In genomic region chr5:39624268-39624886, GRCh38 we compare ENCODE assay signal across 10 cellular contexts.
DNase-seq lines count a peak whose midpoint lies in the region; ATAC-seq, FAIRE-seq and TF ChIP-seq lines count a peak whose summit lies in the region.
"Had no signal": no experiment of that assay in that cellular context is flagged by ENCODE, and none has a peak within 500 bp of the region (broad histone marks: within the 10 kb centered on the region; RNA-seq: fewer than 3 reads in every experiment).

No MANE protein-coding gene starts in this region.

- peak overlapping the region; percentile 13 for H3K27ac Mint-ChIP-seq in mesothelial cell of epicardium
- H3K27ac Mint-ChIP-seq: activated T-cell treated with anti-CD3 and anti-CD28 coated beads, Interleukin-2, amount 50 U/mL, for 72 hours had no signal

- no peaks in the 10 kb centered on the region for H3K4me1 ChIP-seq in sigmoid colon

- peaks cover 6% of the 10 kb centered on the region for H3K4me1 Mint-ChIP-seq in mesothelial cell of epicardium

- no peaks in the 10 kb centered on the region for H3K27me3 ChIP-seq in sigmoid colon

- H3K27ac ChIP-seq in sigmoid colon, result no peak overlapping the region

- peak; percentile 49 for FAIRE-seq in GM18507 (lab: Jason Lieb, UNC)

- TF ChIP-seq CTCF in astrocyte of the spinal cord (IDR thresholded peaks at IDR 0.05; ENCODE audit: low read depth, low read length) (no peak), mesothelial cell of epicardium (IDR thresholded peaks at IDR 0.05; ENCODE audit: unreplicated experiment) (no peak), sigmoid colon (IDR thresholded peaks at IDR 0.05) (no peak)

- ATAC-seq in HG03135 (IDR thresholded peaks at IDR 0.05; ENCODE audit: unreplicated experiment) (peak; percentile 81), HG02885 (IDR thresholded peaks at IDR 0.05; ENCODE audit: poor library complexity, unreplicated experiment) (no peak)
- ATAC-seq: activated T-cell treated with anti-CD3 and anti-CD28 coated beads, Interleukin-2, amount 50 U/mL, for 72 hours had no signal

- 10 to 62% methylated on average over 1 of the region's 1 CpG for WGBS in sigmoid colon, 2 donors

- H3K9me3 ChIP-seq in sigmoid colon, result no peaks in the 10 kb centered on the region

- no peaks in the 10 kb centered on the region for H3K27me3 Mint-ChIP-seq in mesothelial cell of epicardium (ENCODE audit: low read depth)

- H3K36me3 ChIP-seq in sigmoid colon, result no peaks in the 10 kb centered on the region

- no peak for TF ChIP-seq POLR2A in sigmoid colon (IDR thresholded peaks at IDR 0.05)

- no peak for TF ChIP-seq EP300 in sigmoid colon (IDR thresholded peaks at IDR 0.05)

- no peak overlapping the region for H3K4me3 ChIP-seq in astrocyte of the spinal cord (ENCODE audit: low read depth, low read length)
- H3K4me3 ChIP-seq in sigmoid colon, result no peak overlapping the region

- intact Hi-C loops in sigmoid colon (cut with DNase I), result no loop called here

- DNase-seq in GM18507 (ENCODE audit: extremely low spot score, insufficient read length, low read depth) (no peak), astrocyte of the spinal cord (ENCODE audit: low read depth, low spot score) (peak; percentile 17), mesothelial cell of epicardium (ENCODE audit: low spot score in 2 of 2, unreplicated experiment in 2 of 2) (no peak), foreskin melanocyte (no peak), sigmoid colon (no peak), NCI-H82 treated with DMSO at 0.1 percent for 48 hours (lab: John Stamatoyannopoulos, UW; ENCODE audit: unreplicated experiment) (no peak)
- DNase-seq: activated T-cell treated with anti-CD3 and anti-CD28 coated beads, Interleukin-2, amount 50 U/mL, for 72 hours; NCI-H1092 treated with DMSO at 0.1 percent for 48 hours had no signal

- no peak overlapping the region for H3K4me3 Mint-ChIP-seq in mesothelial cell of epicardium
- H3K4me3 Mint-ChIP-seq: activated T-cell treated with anti-CD3 and anti-CD28 coated beads, Interleukin-2, amount 50 U/mL, for 72 hours had no signal

- in situ Hi-C loops in astrocyte of the spinal cord (cut with HindIII; ENCODE audit: low sequenced_read_pairs), result no loop called here

- H3K9me3 Mint-ChIP-seq in mesothelial cell of epicardium, result peaks cover 7% of the 10 kb centered on the region
- H3K9me3 Mint-ChIP-seq: activated T-cell treated with anti-CD3 and anti-CD28 coated beads, Interleukin-2, amount 50 U/mL, for 72 hours had no signal

- H3K36me3 Mint-ChIP-seq in mesothelial cell of epicardium, result no peaks in the 10 kb centered on the region
